ENCODE assay signal across 9 cellular contexts in the genomic region with DNA sequence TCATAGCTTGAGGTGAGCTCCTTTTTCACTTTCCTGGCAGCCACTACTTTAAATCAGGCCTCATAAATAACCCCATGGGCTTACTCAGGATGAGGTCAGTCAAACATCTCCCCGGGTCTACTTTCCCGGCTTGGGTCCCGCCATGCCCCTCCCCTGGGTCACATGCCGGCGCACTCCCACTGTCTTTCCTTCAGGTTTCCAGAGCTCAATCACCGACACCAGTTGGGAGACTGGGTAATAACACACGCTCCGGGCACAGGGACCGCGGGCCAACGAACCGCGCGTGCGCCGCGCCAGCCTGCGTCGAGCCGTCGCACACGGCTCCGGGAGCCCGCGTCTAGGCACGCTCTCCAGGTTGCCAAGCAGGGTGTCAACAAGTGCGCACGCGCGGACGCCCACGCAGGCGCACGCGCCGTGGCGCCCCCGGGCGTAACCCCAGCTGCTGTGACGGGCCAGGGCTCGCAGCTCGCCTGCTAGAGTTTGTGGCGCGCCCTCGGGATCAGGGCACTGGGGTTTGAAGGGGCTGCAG. TPM values are rescaled to one million over a fixed set of nuclear protein-coding genes. Genes with fewer than 3 reads are reported as not detected.
DNase-seq lines count a peak whose midpoint lies in the region; ATAC-seq and TF ChIP-seq lines count a peak whose summit lies in the region.
"Had no signal": no experiment of that assay in that cellular context is flagged by ENCODE, and none has a peak within 500 bp of the region (broad histone marks: within the 10 kb centered on the region; RNA-seq: fewer than 3 reads in every experiment).

No MANE protein-coding gene starts in this region.

- no peak for TF ChIP-seq POLR2A in stomach (IDR thresholded peaks at IDR 0.05)

- peaks cover 8 to 30% (median 17%) of the 10 kb centered on the region in 4 donors for H3K4me1 ChIP-seq in stomach

- no peak for TF ChIP-seq EP300 in stomach (IDR thresholded peaks at IDR 0.05)

- H3K27me3 ChIP-seq in stomach = peaks cover 30 to 94% (median 69%) of the 10 kb centered on the region in 3 donors

- CTCF ChIA-PET in activated CD4-positive, alpha-beta T cell treated with anti-CD3 and anti-CD28 coated beads for 36 hours (lab: Charles Lee) = interaction anchor here (0.5 kb wide), 1 partner anchor 733 kb away, joined by 3 read pairs; no protein-coding TSS in a partner anchor

- H3K4me3 Mint-ChIP-seq in activated CD4-positive, alpha-beta T cell treated with anti-CD3 and anti-CD28 coated beads for 36 hours = no peak overlapping the region
- H3K4me3 Mint-ChIP-seq: activated naive CD4-positive, alpha-beta T cell treated with anti-CD3 and anti-CD28 coated beads, Interleukin-2, amount 50 U/mL, for 24 hours had no signal

- no peak for ATAC-seq in activated CD4-positive, alpha-beta T cell treated with anti-CD3 and anti-CD28 coated beads for 36 hours
- ATAC-seq in HG03097 (IDR thresholded peaks at IDR 0.05; ENCODE audit: low FRiP score, unreplicated experiment) = no peak

- no peaks in the 10 kb centered on the region for H3K9me3 Mint-ChIP-seq in activated CD4-positive, alpha-beta T cell treated with anti-CD3 and anti-CD28 coated beads for 36 hours (ENCODE audit: low read depth)

- peaks cover 65% of the 10 kb centered on the region for H3K27me3 Mint-ChIP-seq in activated CD4-positive, alpha-beta T cell treated with anti-CD3 and anti-CD28 coated beads for 36 hours

- no peaks in the 10 kb centered on the region for H3K36me3 Mint-ChIP-seq in activated CD4-positive, alpha-beta T cell treated with anti-CD3 and anti-CD28 coated beads for 36 hours (ENCODE audit: low read depth)
- H3K36me3 Mint-ChIP-seq: activated naive CD4-positive, alpha-beta T cell treated with anti-CD3 and anti-CD28 coated beads, Interleukin-2, amount 50 U/mL, for 24 hours had no signal

- H3K4me3 ChIP-seq in astrocyte of the spinal cord (ENCODE audit: low read depth, low read length) (peak overlapping the region; percentile 3), stomach (peak overlapping the region; percentile 1 to 33 (median 24))

- 3 to 11% (median 8%) methylated on average over 15 to 45 of the region's 45 CpGs for WGBS in stomach, 5 donors

- no peaks in the 10 kb centered on the region for H3K36me3 ChIP-seq in stomach

- in situ Hi-C loops in astrocyte of the spinal cord (cut with HindIII; ENCODE audit: low sequenced_read_pairs) = no loop called here

- peak; percentile 18 for DNase-seq in activated CD4-positive, alpha-beta T cell treated with anti-CD3 and anti-CD28 coated beads for 36 hours
- DNase-seq in activated CD4-positive, alpha-beta T cell treated with anti-CD3 and anti-CD28 coated beads, Interleukin-2, amount 50 U/mL, for 4 hours = no peak
- DNase-seq in astrocyte of the spinal cord (ENCODE audit: low read depth, low spot score) (no peak), islet precursor cell (peak; percentile 88), stomach (no peak), HPDE6-E6E7 (ENCODE audit: extremely low spot score) (no peak), GDM1 (lab: John Stamatoyannopoulos, UW) (no peak)

- no peaks in the 10 kb centered on the region for H3K4me1 Mint-ChIP-seq in activated CD4-positive, alpha-beta T cell treated with anti-CD3 and anti-CD28 coated beads for 36 hours
- H3K4me1 Mint-ChIP-seq: activated naive CD4-positive, alpha-beta T cell treated with anti-CD3 and anti-CD28 coated beads, Interleukin-2, amount 50 U/mL, for 24 hours had no signal

- intact Hi-C loops in activated CD4-positive, alpha-beta T cell treated with anti-CD3 and anti-CD28 coated beads for 36 hours (cut with DNase I, micrococcal nuclease) = no loop called here
- intact Hi-C loops in stomach (cut with DNase I; ENCODE audit: low total_unique reads) = no loop called here

- peaks cover 0 to 11% (median 5%) of the 10 kb centered on the region in 4 donors for H3K9me3 ChIP-seq in stomach

- no peak for TF ChIP-seq CTCF in astrocyte of the spinal cord (IDR thresholded peaks at IDR 0.05; ENCODE audit: low read depth, low read length)
- no peak for TF ChIP-seq CTCF in stomach (IDR thresholded peaks at IDR 0.05)

- H3K27ac Mint-ChIP-seq in activated CD4-positive, alpha-beta T cell treated with anti-CD3 and anti-CD28 coated beads for 36 hours = no peak overlapping the region
- H3K27ac Mint-ChIP-seq: activated naive CD4-positive, alpha-beta T cell treated with anti-CD3 and anti-CD28 coated beads, Interleukin-2, amount 50 U/mL, for 24 hours had no signal

- POLR2A ChIA-PET in activated CD4-positive, alpha-beta T cell treated with anti-CD3 and anti-CD28 coated beads for 36 hours (lab: Charles Lee) = no interaction called here

- H3K27ac ChIP-seq in stomach = no peak overlapping the region

RNA-seq across cellular contexts. Expression of a gene that starts 31.6 kb away (rescaled TPM):
- total RNA-seq in activated CD4-positive, alpha-beta T cell treated with anti-CD3 and anti-CD28 coated beads for 36 hours = not detected
- under 1 TPM in 1 of 5 donors, not detected in 4; under 0.01 TPM for total RNA-seq in stomach
- 1 to 10 TPM in 1 of 3 donors, not detected in 2; 1.9 TPM for polyA plus RNA-seq in stomach

Comparison
In these comparisons a context has a peak if more than half of its experiments do, and no peak if none do; other contexts are left out.
1. DNase-seq: peak in activated CD4-positive, alpha-beta T cell treated with anti-CD3 and anti-CD28 coated beads for 36 hours (single experiment) and islet precursor cell (single experiment); none in activated CD4-positive, alpha-beta T cell treated with anti-CD3 and anti-CD28 coated beads, Interleukin-2, amount 50 U/mL, for 4 hours (0 of 2), astrocyte of the spinal cord (single experiment), stomach (single experiment), HPDE6-E6E7 (single experiment) and GDM1 (single experiment).